10 cellular contexts compared by ENCODE assay signal in the genomic region with DNA sequence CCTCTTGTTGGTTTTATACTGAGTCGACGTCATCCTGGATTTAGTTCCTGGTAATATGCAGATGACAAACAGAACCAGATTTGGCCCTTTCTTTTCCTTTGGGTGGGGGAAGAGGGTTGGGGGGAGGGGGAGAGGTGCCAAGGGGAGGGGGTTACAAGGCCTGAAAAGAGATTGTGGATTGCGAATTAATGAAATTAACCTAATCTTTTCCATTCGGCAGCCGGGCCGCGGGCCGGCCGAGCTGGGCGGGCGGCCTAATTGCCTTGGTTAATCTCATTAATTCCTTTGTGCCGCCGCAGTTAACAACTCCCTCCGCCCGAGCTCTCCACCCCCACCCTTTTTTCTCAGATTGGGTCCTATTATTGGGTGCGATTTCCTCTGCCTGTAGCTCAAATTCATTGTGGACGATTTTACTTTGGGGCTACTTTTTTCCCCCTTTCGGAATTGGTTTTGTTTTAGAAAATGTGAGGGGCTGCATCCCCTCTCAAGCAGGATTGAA. TPM values are rescaled to one million over a fixed set of nuclear protein-coding genes. Genes with fewer than 3 reads are reported as not detected.
A peak's percentile ranks its signal among the peaks of the same experiment; 100 is the strongest.
DNase-seq lines count a peak whose midpoint lies in the region; ATAC-seq, FAIRE-seq and TF ChIP-seq lines count a peak whose summit lies in the region.
"Had no signal": no experiment of that assay in that cellular context is flagged by ENCODE, and none has a peak within 500 bp of the region (broad histone marks: within the 10 kb centered on the region; RNA-seq: fewer than 3 reads in every experiment).

No MANE protein-coding gene starts in this region.

- H3K27ac ChIP-seq in mesodermal cell (ENCODE audit: low read depth, low read length, severe bottlenecking), result no peak overlapping the region
- H3K27ac ChIP-seq: neutrophil had no signal

- DNase-seq in activated naive CD8-positive, alpha-beta T cell treated with anti-CD3 and anti-CD28 coated beads for 36 hours, result no peak
- DNase-seq in bronchial epithelial cell (ENCODE audit: low read depth) (no peak), type B pancreatic cell (ENCODE audit: extremely low spot score, unreplicated experiment) (no peak), HuH-7.5 (ENCODE audit: low spot score) (no peak)

- no peaks in the 10 kb centered on the region for H3K9me3 Mint-ChIP-seq in activated naive CD8-positive, alpha-beta T cell (ENCODE audit: low read depth)
- no peaks in the 10 kb centered on the region for H3K9me3 Mint-ChIP-seq in activated naive CD8-positive, alpha-beta T cell treated with anti-CD3 and anti-CD28 coated beads for 36 hours
- H3K9me3 Mint-ChIP-seq in type B pancreatic cell, result no peaks in the 10 kb centered on the region

- H3K4me3 Mint-ChIP-seq in activated naive CD8-positive, alpha-beta T cell, result peak overlapping the region; percentile 58
- H3K4me3 Mint-ChIP-seq in activated naive CD8-positive, alpha-beta T cell treated with anti-CD3 and anti-CD28 coated beads for 36 hours, result no peak overlapping the region
- peak overlapping the region; percentile 82 for H3K4me3 Mint-ChIP-seq in type B pancreatic cell

- H3K27ac Mint-ChIP-seq in activated naive CD8-positive, alpha-beta T cell, result no peak overlapping the region
- no peak overlapping the region for H3K27ac Mint-ChIP-seq in activated naive CD8-positive, alpha-beta T cell treated with anti-CD3 and anti-CD28 coated beads for 36 hours
- H3K27ac Mint-ChIP-seq in type B pancreatic cell, result no peak overlapping the region

- H3K36me3 ChIP-seq in bronchial epithelial cell (ENCODE audit: control insufficient read depth, insufficient read depth, low read length) (no peaks in the 10 kb centered on the region), mesodermal cell (ENCODE audit: control insufficient read depth, insufficient read depth, low read length) (no peaks in the 10 kb centered on the region)
- H3K36me3 ChIP-seq: neutrophil had no signal

- no peak for FAIRE-seq in bronchial epithelial cell (lab: Jason Lieb, UNC)
- FAIRE-seq: G401.6 had no signal

- H3K4me1 ChIP-seq in mesodermal cell (ENCODE audit: control insufficient read depth, insufficient read depth, low read length, poor library complexity, severe bottlenecking), result peaks cover 15% of the 10 kb centered on the region

- peaks cover 52% of the 10 kb centered on the region for H3K27me3 Mint-ChIP-seq in activated naive CD8-positive, alpha-beta T cell
- H3K27me3 Mint-ChIP-seq in activated naive CD8-positive, alpha-beta T cell treated with anti-CD3 and anti-CD28 coated beads for 36 hours, result peaks cover 94% of the 10 kb centered on the region
- H3K27me3 Mint-ChIP-seq in type B pancreatic cell, result peaks cover 96% of the 10 kb centered on the region

- H3K9me3 ChIP-seq in mesodermal cell (ENCODE audit: control insufficient read depth, low read length), result no peaks in the 10 kb centered on the region
- H3K9me3 ChIP-seq: neutrophil had no signal

- H3K4me1 Mint-ChIP-seq in activated naive CD8-positive, alpha-beta T cell (ENCODE audit: low read depth), result peaks cover 19% of the 10 kb centered on the region
- H3K4me1 Mint-ChIP-seq in activated naive CD8-positive, alpha-beta T cell treated with anti-CD3 and anti-CD28 coated beads for 36 hours, result peaks cover 14% of the 10 kb centered on the region
- H3K4me1 Mint-ChIP-seq in type B pancreatic cell (ENCODE audit: unreplicated experiment), result peaks cover 29% of the 10 kb centered on the region

- ATAC-seq in HG03565 (IDR thresholded peaks at IDR 0.05; ENCODE audit: unreplicated experiment), result no peak
- no peak for ATAC-seq in GM18907 (IDR thresholded peaks at IDR 0.05; ENCODE audit: unreplicated experiment)

- TF ChIP-seq CTCF in bronchial epithelial cell (IDR thresholded peaks at IDR 0.05; ENCODE audit: insufficient read depth, low read length, severe bottlenecking), result no peak
- TF ChIP-seq CTCF in type B pancreatic cell (conservative IDR thresholded peaks at IDR 0.05), result no peak

- peaks cover 63% of the 10 kb centered on the region for H3K27me3 ChIP-seq in bronchial epithelial cell (ENCODE audit: control insufficient read depth, insufficient read depth, low read length)

- H3K36me3 Mint-ChIP-seq in activated naive CD8-positive, alpha-beta T cell, result no peaks in the 10 kb centered on the region
- no peaks in the 10 kb centered on the region for H3K36me3 Mint-ChIP-seq in activated naive CD8-positive, alpha-beta T cell treated with anti-CD3 and anti-CD28 coated beads for 36 hours
- H3K36me3 Mint-ChIP-seq in type B pancreatic cell, result peaks cover 3% of the 10 kb centered on the region

- WGBS in mesodermal cell (ENCODE audit: insufficient coverage in 2 of 2), 2 experiments, result 0 to 1% methylated on average over 11 to 12 of the region's 18 CpGs

- H3K4me3 ChIP-seq in bronchial epithelial cell (ENCODE audit: low read depth, low read length), result peak overlapping the region; percentile 23
- peak overlapping the region; percentile 29 for H3K4me3 ChIP-seq in mesodermal cell (ENCODE audit: extremely low read depth, insufficient read depth, low read length, poor library complexity, severe bottlenecking)

RNA-seq across cellular contexts. Expression of gene GSC, which starts 0.4 kb away (rescaled TPM):
- total RNA-seq in activated naive CD8-positive, alpha-beta T cell treated with anti-CD3 and anti-CD28 coated beads for 36 hours, result not detected
- total RNA-seq in bronchial epithelial cell, result not detected in 2 replicates
- polyA plus RNA-seq in mesodermal cell (2013, experiment 1 of 2), result 0.29 TPM
- polyA plus RNA-seq in mesodermal cell (2013, experiment 2 of 2), result 0.25 TPM
- 1.0 and 16.2 TPM in 2 replicates for total RNA-seq in type B pancreatic cell (ENCODE audit: low replicate concordance)
